ENCODE assay signal across 8 cellular contexts in the genomic region with DNA sequence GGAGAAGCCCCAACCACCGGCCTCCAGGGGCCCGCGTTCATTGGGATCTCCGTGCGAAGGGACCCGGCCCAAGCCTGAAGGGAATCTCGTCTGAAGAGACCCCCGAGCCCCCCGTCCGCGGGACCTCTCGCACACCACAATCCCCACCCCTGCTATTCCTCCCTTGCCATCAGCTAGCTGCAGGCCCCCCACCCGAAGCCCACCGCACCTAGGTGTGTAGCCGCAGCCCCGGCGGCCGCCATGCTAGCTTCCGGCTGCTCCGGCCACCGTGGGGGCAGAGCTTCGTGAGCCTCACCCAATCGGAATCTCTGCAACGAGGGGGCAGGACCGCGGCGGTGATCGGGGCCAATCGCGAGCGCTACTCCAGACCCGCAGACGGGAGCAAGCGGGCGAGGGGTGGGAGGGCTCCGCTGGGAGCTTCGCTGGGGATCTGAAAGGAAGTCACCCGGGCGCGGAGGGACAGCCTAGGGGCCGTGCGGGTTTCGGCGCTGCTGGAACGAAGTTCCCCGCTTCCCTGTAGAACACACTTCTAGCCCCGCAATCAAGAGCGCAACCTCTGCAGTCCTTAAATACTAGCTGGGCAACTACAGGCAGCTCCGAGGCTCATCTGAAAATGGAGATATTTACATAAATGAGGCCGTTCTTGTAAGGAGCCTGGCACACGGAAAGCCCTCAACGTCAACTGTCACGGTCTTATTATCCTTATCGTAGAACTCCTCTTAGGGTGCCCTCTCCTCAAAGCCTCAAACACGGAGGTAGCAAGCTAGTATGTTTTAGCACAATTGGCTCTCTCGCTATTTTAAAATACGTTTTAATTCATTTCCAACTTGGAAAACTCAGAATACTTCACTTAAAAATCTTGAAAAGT. TPM values are rescaled to one million over a fixed set of nuclear protein-coding genes. Genes with fewer than 3 reads are reported as not detected.
DNase-seq lines count a peak whose midpoint lies in the region; ATAC-seq and TF ChIP-seq lines count a peak whose summit lies in the region.

A gene (minus strand): TSS at position 270 of the 868 bp plus-strand sequence. CDS start 28 bp downstream, at position 242.

- H3K79me2 ChIP-seq in Loucy (ENCODE audit: insufficient read depth, low read length), result peaks cover 47% of the 10 kb centered on the region

- no peaks in the 10 kb centered on the region for H3K36me3 Mint-ChIP-seq in natural killer cell treated with Interleukin-12 subunit alpha and Interleukin-12 subunit beta and Interleukin-15 and Interleukin-18, amount 100 ng/mL, for 72 hours

- H3K4me3 ChIP-seq in Loucy (ENCODE audit: low read length, poor library complexity, severe bottlenecking) (peak within 1 kb of the TSS; percentile 93), fibroblast of pulmonary artery (replicated peaks; ENCODE audit: low read depth, low read length) (peak within 1 kb of the TSS; percentile 96)

- H3K9me3 ChIP-seq in Loucy (ENCODE audit: insufficient read depth, low read depth, low read length), result no peaks in the 10 kb centered on the region

- peaks cover 53 to 55% of the 10 kb centered on the region in 2 donors for H3K4me1 Mint-ChIP-seq in natural killer cell treated with Interleukin-12 subunit alpha and Interleukin-12 subunit beta and Interleukin-15 and Interleukin-18, amount 100 ng/mL, for 72 hours (ENCODE audit: low read depth in 2 of 2)

- H3K4me2 ChIP-seq in Loucy (ENCODE audit: low read depth, low read length, poor library complexity, severe bottlenecking), result peak within 1 kb of the TSS; percentile 85

- peak within 1 kb of the TSS; percentile 84 for H3K9ac ChIP-seq in Loucy (ENCODE audit: low read depth, low read length, poor library complexity, severe bottlenecking)

- no peaks in the 10 kb centered on the region for H3K27me3 ChIP-seq in Loucy (ENCODE audit: insufficient read depth, low read length, poor library complexity, severe bottlenecking)

- H3K27me3 Mint-ChIP-seq in natural killer cell treated with Interleukin-12 subunit alpha and Interleukin-12 subunit beta and Interleukin-15 and Interleukin-18, amount 100 ng/mL, for 72 hours, result no peaks in the 10 kb centered on the region

- H3F3A ChIP-seq in Loucy (ENCODE audit: low read depth), result no peaks in the 10 kb centered on the region

- H3K27ac Mint-ChIP-seq in natural killer cell treated with Interleukin-12 subunit alpha and Interleukin-12 subunit beta and Interleukin-15 and Interleukin-18, amount 100 ng/mL, for 72 hours, result peak within 1 kb of the TSS; percentile 83 to 96

- TF ChIP-seq CTCF in Loucy (conservative IDR thresholded peaks at IDR 0.05; ENCODE audit: low read length) (no peak), fibroblast of pulmonary artery (IDR thresholded peaks at IDR 0.05; ENCODE audit: low read length, missing control alignments) (no peak)

- no peaks in the 10 kb centered on the region for H3K9me3 Mint-ChIP-seq in natural killer cell treated with Interleukin-12 subunit alpha and Interleukin-12 subunit beta and Interleukin-15 and Interleukin-18, amount 100 ng/mL, for 72 hours

- peak; percentile 99 for ATAC-seq in natural killer cell treated with Interleukin-12 subunit alpha and Interleukin-12 subunit beta and Interleukin-15 and Interleukin-18, amount 100 ng/mL, for 72 hours

- no peaks in the 10 kb centered on the region; the same call in 1 of the 2 replicates for H3K36me3 ChIP-seq in Loucy (ENCODE audit: insufficient read depth, low read length)

- DNase-seq in EH (ENCODE audit: low read depth) (peak; percentile 93), H4 (ENCODE audit: low spot score) (peak; percentile 90), SHP77 (lab: John Stamatoyannopoulos, UW) (peak; percentile 94 to 96), fibroblast of pulmonary artery (ENCODE audit: low read depth) (peak; percentile 88)
- DNase-seq in activated effector memory CD4-positive, alpha-beta T cell treated with Interleukin-2 at 50 U/mL for 16 hours, result peak; percentile 86
- DNase-seq in natural killer cell treated with Interleukin-12 subunit alpha and Interleukin-12 subunit beta and Interleukin-15 and Interleukin-18, amount 100 ng/mL, for 72 hours (ENCODE audit: low spot score), result peak; percentile 96
- DNase-seq in stimulated activated naive CD4-positive, alpha-beta T cell treated with Interleukin-2 at 50 U/mL for 16 hours (lab: John Stamatoyannopoulos, UW), result peak; percentile 94

- H3K4me3 Mint-ChIP-seq in natural killer cell treated with Interleukin-12 subunit alpha and Interleukin-12 subunit beta and Interleukin-15 and Interleukin-18, amount 100 ng/mL, for 72 hours, result peak within 1 kb of the TSS; percentile 94

- H3K9me2 ChIP-seq in Loucy (replicated peaks; ENCODE audit: low read depth, low read length), result no peaks in the 10 kb centered on the region

- H3K4me1 ChIP-seq in Loucy (ENCODE audit: insufficient read depth, low read length, poor library complexity, severe bottlenecking), result peaks cover 45% of the 10 kb centered on the region

- peaks cover 11% of the 10 kb centered on the region for H4K20me1 ChIP-seq in Loucy (ENCODE audit: insufficient read depth, low read length, poor library complexity, severe bottlenecking)

- H2AFZ ChIP-seq in Loucy (ENCODE audit: low read length), result peak within 1 kb of the TSS; percentile 94

RNA-seq across cellular contexts. Expression of the gene that starts here (rescaled TPM):
- 74.4 and 90.7 TPM in 2 replicates for total RNA-seq in H4 (2014; rRNA removed; shearing (Covaris generic))
- 10 to 100 TPM; 74.9 to 93.2 TPM for total RNA-seq in natural killer cell treated with Interleukin-12 subunit alpha and Interleukin-12 subunit beta and Interleukin-15 and Interleukin-18, amount 100 ng/mL, for 72 hours

Comparison
In these comparisons a context has a peak if more than half of its experiments do, and no peak if none do; other contexts are left out.
1. Peak in every context shown above with its lines: DNase-seq, ATAC-seq and H3K4me3 ChIP-seq.